ENCODE assay signal across 34 cellular contexts in genomic region chr15:62773369-62774165, GRCh38.
"Had no signal": no experiment of that assay in that cellular context is flagged by ENCODE, and none has a peak within 500 bp of the region (broad histone marks: within the 10 kb centered on the region; RNA-seq: fewer than 3 reads in every experiment).

No MANE protein-coding gene starts in this region.

- H3K4me2 ChIP-seq: SK-N-SH had no signal

- H3K9me3 ChIP-seq: Peyer's patch, SJSA1, SK-N-SH had no signal

- H3K36me3 ChIP-seq: brain microvascular endothelial cell had no signal

- H3K4me1 Mint-ChIP-seq: activated CD4-positive, alpha-beta memory T cell treated with anti-CD3 and anti-CD28 coated beads, Interleukin-2, amount 10 ng/mL, durations not matched to agents 7 days and 5 days; activated CD4-positive, alpha-beta T cell treated with anti-CD3 and anti-CD28 coated beads for 36 hours; activated naive CD8-positive, alpha-beta T cell treated with anti-CD3 and anti-CD28 coated beads for 36 hours; activated T-helper 17 cell treated with anti-CD3 and anti-CD28 coated beads, Interleukin-2, amount 50 U/mL, for 72 hours had no signal

- H3K4me3 Mint-ChIP-seq: activated CD4-positive, alpha-beta memory T cell treated with anti-CD3 and anti-CD28 coated beads, Interleukin-2, amount 10 ng/mL, durations not matched to agents 7 days and 5 days; activated CD4-positive, alpha-beta T cell treated with anti-CD3 and anti-CD28 coated beads for 36 hours; activated naive CD8-positive, alpha-beta T cell treated with anti-CD3 and anti-CD28 coated beads for 36 hours; activated T-cell treated with anti-CD3 and anti-CD28 coated beads, Interleukin-2, amount 50 U/mL, for 72 hours; activated T-helper 17 cell treated with anti-CD3 and anti-CD28 coated beads, Interleukin-2, amount 50 U/mL, for 72 hours; T-helper 1 cell treated with Interleukin-12 subunit alpha and Interleukin-12 subunit beta and Interleukin-4 antibody, amounts not matched to agents 30 μg/mL and 1 μg/mL, for 36 hours; T-helper 2 cell treated with Interferon-gamma antibody and Interleukin-4, amounts not matched to agents 5 μg/mL and 100 μg/mL, for 36 hours had no signal

- H3K27me3 ChIP-seq: brain microvascular endothelial cell, Peyer's patch, SJSA1 had no signal

- H3K4me3 ChIP-seq: K562, Peyer's patch, SJSA1 had no signal

- DNase-seq: activated CD4-positive, alpha-beta memory T cell treated with anti-CD3 and anti-CD28 coated beads, Interleukin-2, amount 10 ng/mL, durations not matched to agents 7 days and 5 days; activated CD4-positive, alpha-beta T cell treated with anti-CD3 and anti-CD28 coated beads for 36 hours; activated effector memory CD4-positive, alpha-beta T cell treated with anti-CD3 and anti-CD28 coated beads, Interleukin-2, amount 50 U/mL, for 16 hours; activated naive CD4-positive, alpha-beta T cell; activated naive CD4-positive, alpha-beta T cell treated with anti-CD3 and anti-CD28 coated beads, Interleukin-2, amount 50 U/mL, for 16 hours; activated naive CD8-positive, alpha-beta T cell treated with anti-CD3 and anti-CD28 coated beads for 36 hours; activated T-cell treated with anti-CD3 and anti-CD28 coated beads, Interleukin-2, amount 50 U/mL, for 1 hour; activated T-cell treated with anti-CD3 and anti-CD28 coated beads, Interleukin-2, amount 50 U/mL, for 72 hours; amniotic stem cell; aorta; brain microvascular endothelial cell; central memory CD4-positive, alpha-beta T cell; Karpas-422; NCI-H1048; NCI-H1105 treated with DMSO at 0.1 percent for 48 hours; NCI-H1436; NCI-H1694 treated with DMSO at 0.1 percent for 48 hours; NCI-H2029; NCI-H345; NCI-H524 treated with DMSO at 0.1 percent for 48 hours; NCI-H748 treated with DMSO at 0.1 percent for 48 hours; NK-92 treated with Interleukin-12 subunit alpha and Interleukin-12 subunit beta, amount 100 ng/mL, for 24 hours; PC-3; Peyer's patch; RPMI8226; SHP77 treated with DMSO at 0.1 percent for 48 hours; SK-N-SH had no signal

- ATAC-seq: activated CD4-positive, alpha-beta T cell treated with anti-CD3 and anti-CD28 coated beads for 36 hours; activated CD4-positive, CD25-positive, alpha-beta regulatory T cell treated with anti-CD3 and anti-CD28 coated beads, Interleukin-2, amount 50 U/mL, for 24 hours; activated T-cell treated with anti-CD3 and anti-CD28 coated beads, Interleukin-2, amount 50 U/mL, for 72 hours; activated T-helper 17 cell treated with anti-CD3 and anti-CD28 coated beads, Interleukin-2, amount 50 U/mL, for 72 hours; K562; PC-3 had no signal

- H3K27me3 Mint-ChIP-seq: activated CD4-positive, alpha-beta memory T cell treated with anti-CD3 and anti-CD28 coated beads, Interleukin-2, amount 10 ng/mL, durations not matched to agents 7 days and 5 days; activated CD4-positive, alpha-beta T cell treated with anti-CD3 and anti-CD28 coated beads for 36 hours; activated naive CD8-positive, alpha-beta T cell treated with anti-CD3 and anti-CD28 coated beads for 36 hours; activated T-helper 17 cell treated with anti-CD3 and anti-CD28 coated beads, Interleukin-2, amount 50 U/mL, for 72 hours had no signal

- H3K9me3 Mint-ChIP-seq: activated CD4-positive, alpha-beta memory T cell treated with anti-CD3 and anti-CD28 coated beads, Interleukin-2, amount 10 ng/mL, durations not matched to agents 7 days and 5 days; activated naive CD8-positive, alpha-beta T cell treated with anti-CD3 and anti-CD28 coated beads for 36 hours; activated T-cell treated with anti-CD3 and anti-CD28 coated beads, Interleukin-2, amount 50 U/mL, for 72 hours; activated T-helper 17 cell treated with anti-CD3 and anti-CD28 coated beads, Interleukin-2, amount 50 U/mL, for 72 hours; T-helper 1 cell treated with Interleukin-12 subunit alpha and Interleukin-12 subunit beta and Interleukin-4 antibody, amounts not matched to agents 30 μg/mL and 1 μg/mL, for 36 hours; T-helper 2 cell treated with Interferon-gamma antibody and Interleukin-4, amounts not matched to agents 5 μg/mL and 100 μg/mL, for 36 hours had no signal

- FAIRE-seq: K562, TTC549 had no signal

- H3K36me3 Mint-ChIP-seq: activated naive CD8-positive, alpha-beta T cell treated with anti-CD3 and anti-CD28 coated beads for 36 hours had no signal

- H3K27ac Mint-ChIP-seq: activated CD4-positive, alpha-beta memory T cell treated with anti-CD3 and anti-CD28 coated beads, Interleukin-2, amount 10 ng/mL, durations not matched to agents 7 days and 5 days; activated CD4-positive, alpha-beta T cell treated with anti-CD3 and anti-CD28 coated beads for 36 hours; activated naive CD8-positive, alpha-beta T cell treated with anti-CD3 and anti-CD28 coated beads for 36 hours; activated T-cell treated with anti-CD3 and anti-CD28 coated beads, Interleukin-2, amount 50 U/mL, for 72 hours; activated T-helper 17 cell treated with anti-CD3 and anti-CD28 coated beads, Interleukin-2, amount 50 U/mL, for 72 hours; T-helper 1 cell treated with Interleukin-12 subunit alpha and Interleukin-12 subunit beta and Interleukin-4 antibody, amounts not matched to agents 30 μg/mL and 1 μg/mL, for 36 hours; T-helper 2 cell treated with Interferon-gamma antibody and Interleukin-4, amounts not matched to agents 5 μg/mL and 100 μg/mL, for 36 hours had no signal

- H3K9ac ChIP-seq: SK-N-SH had no signal

- H3K27ac ChIP-seq: brain microvascular endothelial cell, Peyer's patch, SJSA1 had no signal

- H3K4me1 ChIP-seq: Peyer's patch had no signal
